36 cellular contexts compared by ENCODE assay signal in genomic region chr22:45251828-45252227, GRCh38. TPM values are rescaled to one million over a fixed set of nuclear protein-coding genes. Genes with fewer than 3 reads are reported as not detected.
"Had no signal": no experiment of that assay in that cellular context is flagged by ENCODE, and none has a peak within 500 bp of the region (broad histone marks: within the 10 kb centered on the region; RNA-seq: fewer than 3 reads in every experiment).

No MANE protein-coding gene starts in this region.

- H3K9me3 ChIP-seq: adrenal gland, body of pancreas, heart left ventricle, ovary, sigmoid colon, tibial nerve had no signal

- H3K27ac ChIP-seq: adrenal gland, body of pancreas, cardiac muscle cell, coronary artery, heart left ventricle, ovary, sigmoid colon, tibial nerve had no signal

- H3K4me2 ChIP-seq: smooth muscle cell had no signal

- DNase-seq: activated CD4-positive, alpha-beta T cell treated with anti-CD3 and anti-CD28 coated beads for 4 hours; activated CD4-positive, alpha-beta T cell treated with anti-CD3 and anti-CD28 coated beads, Interleukin-2, amount 50 U/mL, for 4 hours; activated CD8-positive, alpha-beta memory T cell treated with anti-CD3 and anti-CD28 coated beads, Interleukin-2, amount 50 U/mL, for 4 hours; activated effector memory CD4-positive, alpha-beta T cell treated with anti-CD3 and anti-CD28 coated beads, Interleukin-2, amount 50 U/mL, for 16 hours; activated naive CD4-positive, alpha-beta T cell treated with anti-CD3 and anti-CD28 coated beads for 36 hours; activated naive CD8-positive, alpha-beta T cell treated with anti-CD3 and anti-CD28 coated beads for 36 hours; activated T-cell treated with anti-CD3 and anti-CD28 coated beads, Interleukin-2, amount 50 U/mL, for 1 hour; adrenal gland; aorta; body of pancreas; cerebellar nuclear complex; effector memory CD8-positive, alpha-beta T cell; erythroblast; hypothalamus; immature natural killer cell; kidney; left colon; naive thymus-derived CD4-positive, alpha-beta T cell; ovary; retina; sigmoid colon; stimulated activated CD4-positive, alpha-beta T cell treated with anti-CD3 and anti-CD28 coated beads, Interleukin-15, amount 100 ng/mL, for 24 hours; stimulated activated CD4-positive, alpha-beta T cell treated with anti-CD3 and anti-CD28 coated beads, Interleukin-2, amount 100 ng/mL, for 24 hours; stimulated activated naive CD4-positive, alpha-beta T cell; T-helper 1 cell had no signal

- H3K4me3 ChIP-seq: adrenal gland, body of pancreas, cardiac muscle cell, coronary artery, heart left ventricle, ovary, sigmoid colon, smooth muscle cell, tibial nerve had no signal

- H3K36me3 ChIP-seq: adrenal gland, cardiac muscle cell, heart left ventricle, ovary, sigmoid colon, tibial nerve had no signal

- ATAC-seq: body of pancreas; effector memory CD8-positive, alpha-beta T cell; heart left ventricle; left colon; naive thymus-derived CD4-positive, alpha-beta T cell had no signal

- H3K4me1 ChIP-seq: adrenal gland, tibial nerve had no signal

- FAIRE-seq: kidney had no signal

- H3K27me3 ChIP-seq: adrenal gland, body of pancreas, cardiac muscle cell, heart left ventricle, ovary, sigmoid colon, tibial nerve had no signal

RNA-seq across cellular contexts. Expression of gene UPK3A, which starts 32.9 kb away (rescaled TPM):
- total RNA-seq: activated CD8-positive, alpha-beta memory T cell treated with anti-CD3 and anti-CD28 coated beads for 36 hours; activated naive CD4-positive, alpha-beta T cell treated with anti-CD3 and anti-CD28 coated beads for 36 hours; activated naive CD8-positive, alpha-beta T cell treated with anti-CD3 and anti-CD28 coated beads for 36 hours; activated T-helper 1 cell treated with anti-CD3 and anti-CD28 coated beads, Interleukin-12 subunit alpha, Interleukin-12 subunit beta, Interleukin-2, Interleukin-4 antibody, amounts not matched to agents 30 ng/mL and 10 ng/mL and 1 ng/mL, durations not matched to agents 14 hours and 24 hours and 36 hours; adrenal gland; aorta; body of pancreas; fibroblast of lung; fibroblast of villous mesenchyme; kidney; ovary; sigmoid colon; smooth muscle cell; temporal lobe; tibial nerve had no signal
- polyA plus RNA-seq: aorta, cardiac muscle cell, fibroblast of lung, neural cell, smooth muscle cell had no signal
